2 cellular contexts compared by ENCODE assay signal in the genomic region with DNA sequence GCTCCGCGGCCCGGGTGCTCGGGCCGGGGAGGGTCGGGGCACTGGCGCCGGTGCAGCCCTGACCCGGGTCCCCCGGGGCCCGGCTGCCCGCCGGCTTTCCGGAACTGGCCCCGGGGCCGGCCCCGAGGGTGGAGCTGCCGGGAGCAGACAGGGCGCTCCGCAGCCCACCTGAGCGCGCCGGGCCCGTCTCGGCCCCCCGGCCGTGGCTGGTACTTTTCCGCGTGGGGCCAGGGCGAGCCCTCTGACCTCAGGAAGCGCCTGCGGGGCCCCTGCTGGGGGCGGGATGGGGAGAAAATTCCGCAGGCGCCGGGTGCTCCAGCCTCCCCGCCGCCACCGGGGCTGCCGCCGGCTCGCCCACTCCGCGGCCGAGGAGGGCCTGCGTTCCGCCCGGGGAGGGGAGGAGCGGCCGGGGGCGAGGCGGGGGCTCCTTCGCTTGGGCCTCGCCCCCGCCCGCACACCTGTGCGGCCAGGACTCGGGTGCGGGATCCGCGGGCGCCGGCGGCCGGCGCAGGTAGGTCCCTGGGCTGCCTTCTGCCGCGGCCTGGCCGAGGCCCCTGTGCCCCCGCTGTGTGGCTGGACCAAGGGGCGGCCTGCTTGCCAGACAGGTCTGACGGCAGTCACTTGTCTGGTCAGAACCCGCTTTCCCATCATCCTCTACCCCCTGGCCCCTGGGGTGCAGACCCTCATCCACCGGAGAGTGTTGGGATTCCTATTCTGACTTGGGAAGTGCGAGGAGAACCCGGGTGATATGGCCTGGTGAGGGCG.
TF ChIP-seq lines count a peak whose summit lies in the region.

No MANE protein-coding gene starts in this region.

TF ChIP-seq in A549, 52 proteins besides CTCF, POLR2A, EP300 and RAD21:
- TF ChIP-seq HOXB13 (CRISPR knock-in tag; IDR thresholded peaks at IDR 0.05; ENCODE audit: low read depth) (no peak), MYC (IDR thresholded peaks at IDR 0.05; ENCODE audit: borderline replicate concordance, low read length) (no peak), PHF8 (IDR thresholded peaks at IDR 0.05; ENCODE audit: borderline replicate concordance, low read depth) (peak; percentile 39; the same call in 1 of the 2 replicates)
- TF ChIP-seq, protein P1, sequence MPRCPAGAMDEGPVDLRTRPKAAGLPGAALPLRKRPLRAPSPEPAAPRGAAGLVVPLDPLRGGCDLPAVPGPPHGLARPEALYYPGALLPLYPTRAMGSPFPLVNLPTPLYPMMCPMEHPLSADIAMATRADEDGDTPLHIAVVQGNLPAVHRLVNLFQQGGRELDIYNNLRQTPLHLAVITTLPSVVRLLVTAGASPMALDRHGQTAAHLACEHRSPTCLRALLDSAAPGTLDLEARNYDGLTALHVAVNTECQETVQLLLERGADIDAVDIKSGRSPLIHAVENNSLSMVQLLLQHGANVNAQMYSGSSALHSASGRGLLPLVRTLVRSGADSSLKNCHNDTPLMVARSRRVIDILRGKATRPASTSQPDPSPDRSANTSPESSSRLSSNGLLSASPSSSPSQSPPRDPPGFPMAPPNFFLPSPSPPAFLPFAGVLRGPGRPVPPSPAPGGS (IDR thresholded peaks at IDR 0.05): peak; percentile 32; the same call in 1 of the 3 replicates

TF ChIP-seq in H1, 55 proteins besides CTCF, POLR2A, EP300 and RAD21:
- TF ChIP-seq TAF1 (IDR thresholded peaks at IDR 0.05; ENCODE audit: low read depth, low read length) (peak; percentile 22; the same call in 1 of the 2 replicates), SP4 (IDR thresholded peaks at IDR 0.05; ENCODE audit: low read length) (no peak), PHF8 (conservative IDR thresholded peaks at IDR 0.05; ENCODE audit: low read depth, low read length) (0 out of 2 replicates have a peak, but pooled peaks have one; percentile 10)
